ENCODE assay signal across 17 cellular contexts in the genomic region with DNA sequence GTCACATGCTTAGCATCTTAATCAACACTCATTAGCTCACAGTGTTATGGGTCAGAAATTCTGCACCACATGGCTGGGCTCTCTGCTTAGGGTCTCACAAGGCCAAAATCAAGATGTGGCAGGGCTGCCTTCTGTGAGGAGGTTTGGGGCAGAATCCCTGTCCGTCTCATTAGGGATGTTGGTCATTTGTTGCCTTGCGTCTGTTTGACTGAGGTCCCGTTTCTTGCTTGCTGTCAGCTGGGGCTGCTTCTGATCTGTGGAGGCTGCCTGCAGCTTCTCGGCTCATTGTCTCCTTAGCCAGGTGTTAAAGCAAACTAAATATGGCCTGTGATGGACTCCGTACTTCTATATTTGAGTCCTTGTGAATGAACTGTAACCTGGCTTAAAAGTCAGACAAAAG.
"Had no signal": no experiment of that assay in that cellular context is flagged by ENCODE, and none has a peak within 500 bp of the region (broad histone marks: within the 10 kb centered on the region; RNA-seq: fewer than 3 reads in every experiment).

No MANE protein-coding gene starts in this region.

- H2AFZ ChIP-seq: parathyroid adenoma had no signal

- H3K9ac ChIP-seq: parathyroid adenoma, SK-N-SH had no signal

- FAIRE-seq: astrocyte, endometrium had no signal

- H3K36me3 ChIP-seq: adrenal gland, breast epithelium, gastrocnemius medialis, heart right ventricle, neutrophil, spleen had no signal

- H3K4me1 ChIP-seq: breast epithelium had no signal

- H3K4me2 ChIP-seq: SK-N-SH had no signal

- H3K9me3 ChIP-seq: adrenal gland, gastrocnemius medialis, neutrophil, SK-N-SH had no signal

- H3K79me2 ChIP-seq: parathyroid adenoma had no signal

- H3K27me3 ChIP-seq: adrenal gland, breast epithelium had no signal

- H3K27ac ChIP-seq: adrenal gland, breast epithelium, gastrocnemius medialis, heart right ventricle, neutrophil, parathyroid adenoma, spleen had no signal

- H3K4me3 ChIP-seq: adrenal gland, breast epithelium, gastrocnemius medialis, heart right ventricle, spleen had no signal

- DNase-seq: activated CD4-positive, alpha-beta memory T cell treated with anti-CD3 and anti-CD28 coated beads, Interleukin-2, amount 10 ng/mL, durations not matched to agents 7 days and 5 days; activated CD4-positive, alpha-beta T cell treated with anti-CD3 and anti-CD28 coated beads for 4 hours; activated gamma-delta T cell treated with Interleukin-2 at 50 U/mL for 16 hours; erythroblast; gastrocnemius medialis; heart right ventricle; kidney glomerular epithelial cell; left ventricle myocardium superior; spleen; stimulated activated CD4-positive, alpha-beta T cell treated with anti-CD3 and anti-CD28 coated beads, Interleukin-4, amount 100 ng/mL, for 4 hours had no signal
